ENCODE assay signal across 15 cellular contexts in genomic region chr9:89742660-89743059, GRCh38.
A peak's percentile ranks its signal among the peaks of the same experiment; 100 is the strongest.
DNase-seq lines count a peak whose midpoint lies in the region; ATAC-seq and TF ChIP-seq lines count a peak whose summit lies in the region.
"Had no signal": no experiment of that assay in that cellular context is flagged by ENCODE, and none has a peak within 500 bp of the region (broad histone marks: within the 10 kb centered on the region; RNA-seq: fewer than 3 reads in every experiment).

No MANE protein-coding gene starts in this region.

- no peak for TF ChIP-seq EP300 in sigmoid colon (IDR thresholded peaks at IDR 0.05)

- no peaks in the 10 kb centered on the region for H3K36me3 ChIP-seq in Loucy (ENCODE audit: insufficient read depth, low read length)
- H3K36me3 ChIP-seq in sigmoid colon: no peaks in the 10 kb centered on the region
- H3K36me3 ChIP-seq: spleen had no signal

- H3K4me3 Mint-ChIP-seq in activated T-cell treated with anti-CD3 and anti-CD28 coated beads, Interleukin-2, amount 50 U/mL, for 4 hours: peak overlapping the region; percentile 13
- H3K4me3 Mint-ChIP-seq in activated T-cell treated with anti-CD3 and anti-CD28 coated beads, Interleukin-2, amount 50 U/mL, for 24 hours: no peak overlapping the region
- H3K4me3 Mint-ChIP-seq in activated CD8-positive, alpha-beta T cell treated with anti-CD3 and anti-CD28 coated beads for 36 hours: no peak overlapping the region
- peak overlapping the region; percentile 58 for H3K4me3 Mint-ChIP-seq in natural killer cell treated with Interleukin-12 subunit alpha and Interleukin-12 subunit beta and Interleukin-15 and Interleukin-18, amount 100 ng/mL, for 72 hours

- H3K9me2 ChIP-seq in Loucy (replicated peaks; ENCODE audit: low read depth, low read length): no peaks in the 10 kb centered on the region

- H3K27me3 Mint-ChIP-seq in activated T-cell treated with anti-CD3 and anti-CD28 coated beads, Interleukin-2, amount 50 U/mL, for 4 hours (ENCODE audit: low read depth): no peaks in the 10 kb centered on the region
- H3K27me3 Mint-ChIP-seq in activated T-cell treated with anti-CD3 and anti-CD28 coated beads, Interleukin-2, amount 50 U/mL, for 24 hours: no peaks in the 10 kb centered on the region
- peaks cover 7% of the 10 kb centered on the region for H3K27me3 Mint-ChIP-seq in activated CD8-positive, alpha-beta T cell treated with anti-CD3 and anti-CD28 coated beads for 36 hours
- H3K27me3 Mint-ChIP-seq in natural killer cell treated with Interleukin-12 subunit alpha and Interleukin-12 subunit beta and Interleukin-15 and Interleukin-18, amount 100 ng/mL, for 72 hours: peaks cover 0 to 11% of the 10 kb centered on the region in 2 donors

- peaks cover 75% of the 10 kb centered on the region for H3K4me1 Mint-ChIP-seq in activated T-cell treated with anti-CD3 and anti-CD28 coated beads, Interleukin-2, amount 50 U/mL, for 4 hours (ENCODE audit: low read depth)
- H3K4me1 Mint-ChIP-seq in activated T-cell treated with anti-CD3 and anti-CD28 coated beads, Interleukin-2, amount 50 U/mL, for 24 hours (ENCODE audit: low read depth): peaks cover 69% of the 10 kb centered on the region
- peaks cover 67% of the 10 kb centered on the region for H3K4me1 Mint-ChIP-seq in activated CD8-positive, alpha-beta T cell treated with anti-CD3 and anti-CD28 coated beads for 36 hours (ENCODE audit: low read depth)
- peaks cover 55 to 59% of the 10 kb centered on the region in 2 donors for H3K4me1 Mint-ChIP-seq in natural killer cell treated with Interleukin-12 subunit alpha and Interleukin-12 subunit beta and Interleukin-15 and Interleukin-18, amount 100 ng/mL, for 72 hours (ENCODE audit: low read depth in 2 of 2)

- POLR2A ChIA-PET in activated CD8-positive, alpha-beta T cell treated with anti-CD3 and anti-CD28 coated beads for 36 hours (lab: Charles Lee): interaction anchor here (0.7 to 1.9 kb wide), 4 partner anchors 14 to 138 kb away, joined by 4 to 5 read pairs (median 4); partner anchors contain the start of gene GADD45G

- DNase-seq in activated T-cell treated with anti-CD3 and anti-CD28 coated beads, Interleukin-2, amount 50 U/mL, for 4 hours: no peak
- no peak for DNase-seq in activated T-cell treated with anti-CD3 and anti-CD28 coated beads, Interleukin-2, amount 50 U/mL, for 24 hours
- DNase-seq in activated CD8-positive, alpha-beta T cell treated with anti-CD3 and anti-CD28 coated beads for 36 hours: peak; percentile 37
- peak; percentile 65 for DNase-seq in natural killer cell treated with Interleukin-12 subunit alpha and Interleukin-12 subunit beta and Interleukin-15 and Interleukin-18, amount 100 ng/mL, for 72 hours (ENCODE audit: low spot score)
- DNase-seq in sigmoid colon (no peak), HPDE6-E6E7 (ENCODE audit: extremely low spot score) (no peak)
- DNase-seq: activated CD4-positive, CD25-positive, alpha-beta regulatory T cell; EL; head of caudate nucleus; NCI-H2227 treated with DMSO at 0.1 percent for 48 hours; psoas muscle; spleen had no signal

- H3K27ac Mint-ChIP-seq in activated T-cell treated with anti-CD3 and anti-CD28 coated beads, Interleukin-2, amount 50 U/mL, for 24 hours: no peak overlapping the region
- H3K27ac Mint-ChIP-seq in activated CD8-positive, alpha-beta T cell treated with anti-CD3 and anti-CD28 coated beads for 36 hours: peak overlapping the region; percentile 87
- peak overlapping the region; percentile 77 to 91 for H3K27ac Mint-ChIP-seq in natural killer cell treated with Interleukin-12 subunit alpha and Interleukin-12 subunit beta and Interleukin-15 and Interleukin-18, amount 100 ng/mL, for 72 hours

- no peaks in the 10 kb centered on the region for H4K20me1 ChIP-seq in Loucy (ENCODE audit: insufficient read depth, low read length, poor library complexity, severe bottlenecking)

- TF ChIP-seq CTCF in Loucy (conservative IDR thresholded peaks at IDR 0.05; ENCODE audit: low read length) (no peak), sigmoid colon (IDR thresholded peaks at IDR 0.05) (no peak)
- TF ChIP-seq CTCF in activated CD8-positive, alpha-beta T cell treated with anti-CD3 and anti-CD28 coated beads for 36 hours (IDR thresholded peaks at IDR 0.05): no peak

- H3K79me2 ChIP-seq in Loucy (ENCODE audit: insufficient read depth, low read length): no peaks in the 10 kb centered on the region

- H3K4me3 ChIP-seq in Loucy (ENCODE audit: low read length, poor library complexity, severe bottlenecking) (peak overlapping the region; percentile 42), sigmoid colon (no peak overlapping the region)
- H3K4me3 ChIP-seq: psoas muscle, spleen had no signal

- no peak for ATAC-seq in activated T-cell treated with anti-CD3 and anti-CD28 coated beads, Interleukin-2, amount 50 U/mL, for 4 hours
- ATAC-seq in activated CD8-positive, alpha-beta T cell treated with anti-CD3 and anti-CD28 coated beads for 36 hours: no peak
- ATAC-seq in natural killer cell treated with Interleukin-12 subunit alpha and Interleukin-12 subunit beta and Interleukin-15 and Interleukin-18, amount 100 ng/mL, for 72 hours: peak; percentile 50 to 73
- ATAC-seq in GM18870 (IDR thresholded peaks at IDR 0.05; ENCODE audit: unreplicated experiment): no peak
- ATAC-seq: psoas muscle, Right ventricle myocardium inferior had no signal

- H3K4me2 ChIP-seq in Loucy (ENCODE audit: low read depth, low read length, poor library complexity, severe bottlenecking): peak overlapping the region; percentile 64

- no peaks in the 10 kb centered on the region for H3K36me3 Mint-ChIP-seq in activated T-cell treated with anti-CD3 and anti-CD28 coated beads, Interleukin-2, amount 50 U/mL, for 4 hours (ENCODE audit: insufficient read depth)
- no peaks in the 10 kb centered on the region for H3K36me3 Mint-ChIP-seq in activated T-cell treated with anti-CD3 and anti-CD28 coated beads, Interleukin-2, amount 50 U/mL, for 24 hours (ENCODE audit: low read depth)
- H3K36me3 Mint-ChIP-seq in activated CD8-positive, alpha-beta T cell treated with anti-CD3 and anti-CD28 coated beads for 36 hours (ENCODE audit: low read depth): no peaks in the 10 kb centered on the region
- no peaks in the 10 kb centered on the region for H3K36me3 Mint-ChIP-seq in natural killer cell treated with Interleukin-12 subunit alpha and Interleukin-12 subunit beta and Interleukin-15 and Interleukin-18, amount 100 ng/mL, for 72 hours

- H3K9me3 ChIP-seq in Loucy (ENCODE audit: insufficient read depth, low read depth, low read length): no peaks in the 10 kb centered on the region
- H3K9me3 ChIP-seq in sigmoid colon: no peaks in the 10 kb centered on the region
- H3K9me3 ChIP-seq: psoas muscle had no signal

- WGBS in sigmoid colon, 2 donors: 23 to 41% methylated on average over 6 of the region's 6 CpGs

- no peak for TF ChIP-seq POLR2A in sigmoid colon (IDR thresholded peaks at IDR 0.05)

- no peak overlapping the region for H2AFZ ChIP-seq in Loucy (ENCODE audit: low read length)

- CTCF ChIA-PET in activated CD8-positive, alpha-beta T cell treated with anti-CD3 and anti-CD28 coated beads for 36 hours (lab: Charles Lee): interaction anchor here (0.9 to 3.0 kb wide), 9 partner anchors 8 to 359 kb away, joined by 3 to 18 read pairs (median 5); no protein-coding TSS in a partner anchor

- peaks cover 9% of the 10 kb centered on the region; the same call in 1 of the 2 replicates for H3F3A ChIP-seq in Loucy (ENCODE audit: low read depth)

- intact Hi-C loops in activated CD8-positive, alpha-beta T cell treated with anti-CD3 and anti-CD28 coated beads for 36 hours (cut with micrococcal nuclease): loop anchor here (5.0 kb wide), 1 partner anchor 40 kb away; no protein-coding TSS in a partner anchor
- intact Hi-C loops in sigmoid colon (cut with DNase I): no loop called here

- no peak overlapping the region for H3K27ac ChIP-seq in sigmoid colon
- H3K27ac ChIP-seq: psoas muscle had no signal

- H3K9me3 Mint-ChIP-seq in activated T-cell treated with anti-CD3 and anti-CD28 coated beads, Interleukin-2, amount 50 U/mL, for 4 hours: no peaks in the 10 kb centered on the region
- H3K9me3 Mint-ChIP-seq in activated T-cell treated with anti-CD3 and anti-CD28 coated beads, Interleukin-2, amount 50 U/mL, for 24 hours: no peaks in the 10 kb centered on the region
- peaks cover 3% of the 10 kb centered on the region for H3K9me3 Mint-ChIP-seq in activated CD8-positive, alpha-beta T cell treated with anti-CD3 and anti-CD28 coated beads for 36 hours
- no peaks in the 10 kb centered on the region for H3K9me3 Mint-ChIP-seq in natural killer cell treated with Interleukin-12 subunit alpha and Interleukin-12 subunit beta and Interleukin-15 and Interleukin-18, amount 100 ng/mL, for 72 hours

- H3K9ac ChIP-seq in Loucy (ENCODE audit: low read depth, low read length, poor library complexity, severe bottlenecking): no peak overlapping the region

- H3K4me1 ChIP-seq in Loucy (ENCODE audit: insufficient read depth, low read length, poor library complexity, severe bottlenecking) (peaks cover 27% of the 10 kb centered on the region), sigmoid colon (no peaks in the 10 kb centered on the region)

- H3K27me3 ChIP-seq in Loucy (ENCODE audit: insufficient read depth, low read length, poor library complexity, severe bottlenecking): no peaks in the 10 kb centered on the region
- H3K27me3 ChIP-seq in sigmoid colon: no peaks in the 10 kb centered on the region
- H3K27me3 ChIP-seq: spleen had no signal

Comparison
In these comparisons a context has a peak if more than half of its experiments do, and no peak if none do; other contexts are left out.
1. H3K4me3 Mint-ChIP-seq: peak in activated T-cell treated with anti-CD3 and anti-CD28 coated beads, Interleukin-2, amount 50 U/mL, for 4 hours (single experiment) and natural killer cell treated with Interleukin-12 subunit alpha and Interleukin-12 subunit beta and Interleukin-15 and Interleukin-18, amount 100 ng/mL, for 72 hours (single experiment); none in activated T-cell treated with anti-CD3 and anti-CD28 coated beads, Interleukin-2, amount 50 U/mL, for 24 hours (single experiment) and activated CD8-positive, alpha-beta T cell treated with anti-CD3 and anti-CD28 coated beads for 36 hours (single experiment).
2. ATAC-seq: peak in natural killer cell treated with Interleukin-12 subunit alpha and Interleukin-12 subunit beta and Interleukin-15 and Interleukin-18, amount 100 ng/mL, for 72 hours (2 of 2); none in activated T-cell treated with anti-CD3 and anti-CD28 coated beads, Interleukin-2, amount 50 U/mL, for 4 hours (0 of 2), activated CD8-positive, alpha-beta T cell treated with anti-CD3 and anti-CD28 coated beads for 36 hours (single experiment) and GM18870 (single experiment).
3. DNase-seq: peak in activated CD8-positive, alpha-beta T cell treated with anti-CD3 and anti-CD28 coated beads for 36 hours (single experiment) and natural killer cell treated with Interleukin-12 subunit alpha and Interleukin-12 subunit beta and Interleukin-15 and Interleukin-18, amount 100 ng/mL, for 72 hours (single experiment); none in activated T-cell treated with anti-CD3 and anti-CD28 coated beads, Interleukin-2, amount 50 U/mL, for 4 hours (single experiment), activated T-cell treated with anti-CD3 and anti-CD28 coated beads, Interleukin-2, amount 50 U/mL, for 24 hours (single experiment), sigmoid colon (single experiment) and HPDE6-E6E7 (single experiment).